15 cellular contexts compared by ENCODE assay signal in genomic region chr7:7739718-7740355, GRCh38. TPM values are rescaled to one million over a fixed set of nuclear protein-coding genes. Genes with fewer than 3 reads are reported as not detected.
DNase-seq lines count a peak whose midpoint lies in the region; ATAC-seq and TF ChIP-seq lines count a peak whose summit lies in the region.
"Had no signal": no experiment of that assay in that cellular context is flagged by ENCODE, and none has a peak within 500 bp of the region (broad histone marks: within the 10 kb centered on the region; RNA-seq: fewer than 3 reads in every experiment).

No MANE protein-coding gene starts in this region.

- no peak for DNase-seq in central memory CD8-positive, alpha-beta T cell (ENCODE audit: low spot score in 2 of 2)
- DNase-seq in stomach (no peak), DMS79 (lab: John Stamatoyannopoulos, UW) (no peak), DMS153 (lab: John Stamatoyannopoulos, UW) (no peak), testis (no peak)
- DNase-seq: activated naive CD4-positive, alpha-beta T cell; NCI-H446 treated with DMSO at 0.1 percent for 48 hours; ovary; small intestine; upper lobe of left lung had no signal

- TF ChIP-seq CTCF in stomach (IDR thresholded peaks at IDR 0.05) (no peak), testis (IDR thresholded peaks at IDR 0.05) (no peak)

- H3K27me3 ChIP-seq in BLaER1 = no peaks in the 10 kb centered on the region
- H3K27me3 ChIP-seq in stomach = no peaks in the 10 kb centered on the region
- no peaks in the 10 kb centered on the region for H3K27me3 ChIP-seq in testis
- H3K27me3 ChIP-seq: ovary, upper lobe of left lung had no signal

- TF ChIP-seq POLR2A in stomach (IDR thresholded peaks at IDR 0.05) (no peak), testis (IDR thresholded peaks at IDR 0.05) (no peak)

- H3K9me3 Mint-ChIP-seq in central memory CD8-positive, alpha-beta T cell = no peaks in the 10 kb centered on the region
- H3K9me3 Mint-ChIP-seq: stimulated activated memory B cell treated with anti-CD40 and anti-IgM and Interleukin-4, amounts not matched to agents 10 μg/mL and 1 μg/mL and 100 μg/mL, for 72 hours; WTC11 had no signal

- H3K4me1 ChIP-seq in BLaER1 (peaks cover 37% of the 10 kb centered on the region), stomach (peaks cover 0 to 33% (median 9%) of the 10 kb centered on the region in 4 donors), testis (no peaks in the 10 kb centered on the region)

- peaks cover 36% of the 10 kb centered on the region for H3K4me1 Mint-ChIP-seq in central memory CD8-positive, alpha-beta T cell

- peak overlapping the region; percentile 41; the same call in 1 of the 2 replicates for H3K4me2 ChIP-seq in BLaER1

- H4K20me1 ChIP-seq in BLaER1 = no peaks in the 10 kb centered on the region

- no peak overlapping the region for H3K27ac ChIP-seq in BLaER1
- no peak overlapping the region for H3K27ac ChIP-seq in stomach
- H3K27ac ChIP-seq in testis = no peak overlapping the region
- H3K27ac ChIP-seq: ovary, upper lobe of left lung had no signal

- no peaks in the 10 kb centered on the region for H3K36me3 ChIP-seq in BLaER1
- no peaks in the 10 kb centered on the region for H3K36me3 ChIP-seq in stomach
- H3K36me3 ChIP-seq in testis (ENCODE audit: low read depth, missing control alignments) = no peaks in the 10 kb centered on the region
- H3K36me3 ChIP-seq: ovary, upper lobe of left lung had no signal

- H3K9ac ChIP-seq in BLaER1 = no peak overlapping the region

- H3K36me3 Mint-ChIP-seq in central memory CD8-positive, alpha-beta T cell (ENCODE audit: insufficient read depth) = peaks cover 2% of the 10 kb centered on the region
- H3K36me3 Mint-ChIP-seq: WTC11 had no signal

- H3K27ac Mint-ChIP-seq in central memory CD8-positive, alpha-beta T cell (ENCODE audit: low read depth) = peak overlapping the region; percentile 51
- H3K27ac Mint-ChIP-seq: stimulated activated memory B cell treated with anti-CD40 and anti-IgM and Interleukin-4, amounts not matched to agents 10 μg/mL and 1 μg/mL and 100 μg/mL, for 72 hours; WTC11 had no signal

- TF ChIP-seq EP300 in stomach (IDR thresholded peaks at IDR 0.05) = no peak

- H3K9me3 ChIP-seq in BLaER1 (no peaks in the 10 kb centered on the region), stomach (no peaks in the 10 kb centered on the region), testis (no peaks in the 10 kb centered on the region)
- H3K9me3 ChIP-seq: ovary, upper lobe of left lung had no signal

- no peaks in the 10 kb centered on the region for H3K27me3 Mint-ChIP-seq in central memory CD8-positive, alpha-beta T cell
- H3K27me3 Mint-ChIP-seq: stimulated activated memory B cell treated with anti-CD40 and anti-IgM and Interleukin-4, amounts not matched to agents 10 μg/mL and 1 μg/mL and 100 μg/mL, for 72 hours had no signal

- H3K4me3 Mint-ChIP-seq in central memory CD8-positive, alpha-beta T cell = no peak overlapping the region
- H3K4me3 Mint-ChIP-seq: stimulated activated memory B cell treated with anti-CD40 and anti-IgM and Interleukin-4, amounts not matched to agents 10 μg/mL and 1 μg/mL and 100 μg/mL, for 72 hours; WTC11 had no signal

- no peak overlapping the region for H3K4me3 ChIP-seq in BLaER1
- H3K4me3 ChIP-seq in stomach = no peak overlapping the region
- no peak overlapping the region for H3K4me3 ChIP-seq in testis
- H3K4me3 ChIP-seq: ovary, upper lobe of left lung had no signal

- WGBS in stomach, 5 donors = 73 to 85% (median 78%) methylated on average over 3 of the region's 3 CpGs
- WGBS in testis, 2 donors = 85 to 90% methylated on average over 3 of the region's 3 CpGs

- ATAC-seq in GM18867 (IDR thresholded peaks at IDR 0.05; ENCODE audit: unreplicated experiment) (peak; percentile 48), HG03095 (IDR thresholded peaks at IDR 0.05; ENCODE audit: unreplicated experiment) (peak; percentile 30)
- no peak for ATAC-seq in central memory CD8-positive, alpha-beta T cell (replicated peaks; ENCODE audit: extremely low read depth, poor library complexity, severe bottlenecking)
- ATAC-seq: stimulated activated memory B cell treated with anti-CD40 and anti-IgM and Interleukin-4, amounts not matched to agents 10 μg/mL and 1 μg/mL and 100 μg/mL, for 72 hours; WTC11 had no signal

- intact Hi-C loops in stomach (cut with DNase I; ENCODE audit: low total_unique reads) = no loop called here
- intact Hi-C loops in testis (cut with DNase I; ENCODE audit: low total_unique reads) = no loop called here

RNA-seq across cellular contexts. Expression of gene RPA3, which starts 21.4 kb away (rescaled TPM):
- 10 to 100 TPM in 3 of 5 donors, 1 to 10 TPM in 1, not detected in 1; 6.7 to 44.9 (median 20.8) TPM for total RNA-seq in stomach
- polyA plus RNA-seq in stomach = 10 to 100 TPM; 28.7 to 39.1 (median 33.0) TPM
- total RNA-seq in testis = 10 to 100 TPM; 25.8 to 40.6 TPM
- polyA plus RNA-seq in testis (ENCODE audit: insufficient read depth, low read depth, low replicate concordance) = 48.7 TPM
